8 cellular contexts compared by ENCODE assay signal in genomic region chr18:5868218-5868904, GRCh38. TPM values are rescaled to one million over a fixed set of nuclear protein-coding genes. Genes with fewer than 3 reads are reported as not detected.
A peak's percentile ranks its signal among the peaks of the same experiment; 100 is the strongest.
DNase-seq lines count a peak whose midpoint lies in the region; ATAC-seq, FAIRE-seq and TF ChIP-seq lines count a peak whose summit lies in the region.

No MANE protein-coding gene starts in this region.

- no peak overlapping the region for H3K27ac Mint-ChIP-seq in activated naive CD8-positive, alpha-beta T cell treated with anti-CD3 and anti-CD28 coated beads for 36 hours

- H3K4me3 Mint-ChIP-seq in activated naive CD8-positive, alpha-beta T cell treated with anti-CD3 and anti-CD28 coated beads for 36 hours: no peak overlapping the region

- H3K27me3 Mint-ChIP-seq in activated naive CD8-positive, alpha-beta T cell treated with anti-CD3 and anti-CD28 coated beads for 36 hours: peaks cover 14% of the 10 kb centered on the region

- no peak for TF ChIP-seq POLR2A in heart left ventricle (IDR thresholded peaks at IDR 0.05)

- H3K4me1 Mint-ChIP-seq in activated naive CD8-positive, alpha-beta T cell treated with anti-CD3 and anti-CD28 coated beads for 36 hours: no peaks in the 10 kb centered on the region

- intact Hi-C loops in heart left ventricle (cut with DNase I): loop anchor here in 4 of 10 donors (1.0 to 10.0 kb wide), 4 partner anchors 614 to 1016 kb away; no protein-coding TSS in a partner anchor

- no peak overlapping the region for H3K4me3 ChIP-seq in heart left ventricle

- H3K9me3 ChIP-seq in heart left ventricle: no peaks in the 10 kb centered on the region

- H3K27ac ChIP-seq in heart left ventricle: no peak overlapping the region

- no peaks in the 10 kb centered on the region for H3K36me3 Mint-ChIP-seq in activated naive CD8-positive, alpha-beta T cell treated with anti-CD3 and anti-CD28 coated beads for 36 hours

- H3K9me3 Mint-ChIP-seq in activated naive CD8-positive, alpha-beta T cell treated with anti-CD3 and anti-CD28 coated beads for 36 hours: no peaks in the 10 kb centered on the region

- peaks cover 0 to 20% (median 0%) of the 10 kb centered on the region in 9 donors for H3K27me3 ChIP-seq in heart left ventricle

- H3K4me1 ChIP-seq in heart left ventricle: no peaks in the 10 kb centered on the region

- WGBS in heart left ventricle, 4 donors: 44 to 46% (median 45%) methylated on average over 13 of the region's 13 CpGs

- ATAC-seq in GM18909 (IDR thresholded peaks at IDR 0.05; ENCODE audit: poor library complexity, unreplicated experiment) (peak; percentile 84), HG03196 (IDR thresholded peaks at IDR 0.05; ENCODE audit: unreplicated experiment) (peak; percentile 58), heart left ventricle (peak; percentile 61 to 93 (median 88))

- H3K36me3 ChIP-seq in heart left ventricle: no peaks in the 10 kb centered on the region

- peak; percentile 80 for TF ChIP-seq CTCF in D721Med (IDR thresholded peaks at IDR 0.05; ENCODE audit: insufficient read depth, missing control alignments)
- TF ChIP-seq CTCF in heart left ventricle (IDR thresholded peaks at IDR 0.05): peak; percentile 58 to 82 (median 76)

- DNase-seq in D721Med (ENCODE audit: insufficient read length, low spot score) (no peak), NCI-H345 treated with DMSO at 0.1 percent for 48 hours (lab: John Stamatoyannopoulos, UW; ENCODE audit: unreplicated experiment) (peak; percentile 48), heart left ventricle (peak in 4 of 5 donors; percentile 55 to 65 (median 58)), pulmonary artery endothelial cell (ENCODE audit: low read depth, low spot score) (peak; percentile 51), occipital lobe (lab: John Stamatoyannopoulos, UW) (no peak)
- peak; percentile 26 for DNase-seq in activated naive CD8-positive, alpha-beta T cell treated with anti-CD3 and anti-CD28 coated beads for 36 hours

- no peak for FAIRE-seq in D721Med (lab: Jason Lieb, UNC)

RNA-seq across cellular contexts. Expression of gene TMEM200C, which starts 27.0 kb away (rescaled TPM):
- not detected for total RNA-seq in activated naive CD8-positive, alpha-beta T cell treated with anti-CD3 and anti-CD28 coated beads for 36 hours
- 1 to 10 TPM in 1 of 9 donors, under 1 TPM in 8; 0.19 to 1.8 (median 0.45) TPM for total RNA-seq in heart left ventricle
- polyA plus RNA-seq in heart left ventricle: 1 to 10 TPM in 1 of 2 donors, under 1 TPM in 1; 0.15 to 3.4 TPM
- total RNA-seq in pulmonary artery endothelial cell: not detected in 2 replicates
- total RNA-seq in occipital lobe: 16.4 TPM

Comparison
In these comparisons a context has a peak if more than half of its experiments do, and no peak if none do; other contexts are left out.
1. DNase-seq: peak in NCI-H345 treated with DMSO at 0.1 percent for 48 hours (single experiment), activated naive CD8-positive, alpha-beta T cell treated with anti-CD3 and anti-CD28 coated beads for 36 hours (single experiment), heart left ventricle (4 of 5) and pulmonary artery endothelial cell (single experiment); none in D721Med (single experiment) and occipital lobe (single experiment).
2. Peak in every context shown above with its lines, with median percentiles within 50 percentile points of each other: ATAC-seq.